Comparison of ENCODE assay signal across 7 cellular contexts in the genomic region with DNA sequence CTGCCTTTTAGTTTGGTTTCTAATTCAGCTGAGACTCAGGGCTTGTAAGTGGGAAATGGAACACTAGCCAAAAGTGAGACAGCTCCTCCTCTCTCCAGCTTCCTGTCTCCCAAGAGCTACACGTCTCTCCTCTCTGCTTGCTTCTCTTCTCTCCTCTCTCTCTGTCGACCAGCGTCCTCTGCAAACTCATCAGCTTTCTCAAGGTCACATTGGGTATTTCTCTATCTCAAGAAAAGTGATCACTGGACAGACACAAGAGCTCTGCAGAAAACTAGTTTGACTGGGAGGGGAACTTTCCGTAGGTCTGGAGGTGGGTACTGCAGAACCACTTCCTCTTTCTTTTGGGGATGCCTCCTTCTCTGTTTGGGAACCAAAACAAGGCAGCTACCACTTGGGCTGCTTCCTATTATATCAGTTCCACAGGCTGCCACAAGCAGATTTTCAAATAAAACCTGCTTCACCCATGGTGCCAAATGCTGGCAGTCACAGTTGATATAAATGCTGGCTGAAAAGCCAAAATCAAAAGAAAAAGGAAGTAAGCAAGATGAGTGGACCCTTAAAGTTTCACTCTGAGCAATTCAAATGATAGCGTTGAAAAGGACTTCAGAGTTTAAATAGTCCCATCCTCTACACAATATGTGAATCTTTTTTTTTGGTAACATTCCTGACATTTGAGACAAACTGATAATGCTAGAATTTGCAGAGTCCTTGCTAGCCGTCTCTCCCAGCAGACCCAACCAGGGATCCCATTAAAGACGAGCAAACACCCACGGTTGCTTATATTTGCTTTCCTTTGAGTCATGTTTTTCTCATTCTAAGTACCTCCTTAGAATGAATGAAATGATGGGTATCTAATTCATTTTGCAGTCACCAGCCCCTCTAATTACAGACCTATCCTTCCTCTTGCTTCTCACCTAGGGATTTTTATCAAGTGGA.
DNase-seq lines count a peak whose midpoint lies in the region; ATAC-seq and TF ChIP-seq lines count a peak whose summit lies in the region.

No MANE protein-coding gene starts in this region.

- no peaks in the 10 kb centered on the region for H3K4me1 ChIP-seq in muscle layer of duodenum (ENCODE audit: control insufficient read depth in 1 of 2, insufficient read depth in 2 of 2, low read length in 2 of 2)

- no peaks in the 10 kb centered on the region for H3K36me3 ChIP-seq in muscle layer of duodenum (ENCODE audit: control insufficient read depth in 1 of 2, insufficient read depth in 2 of 2, low read length in 2 of 2)

- ATAC-seq in GM21526 (IDR thresholded peaks at IDR 0.05; ENCODE audit: low FRiP score, unreplicated experiment): peak; percentile 92

- H3K4me3 ChIP-seq in astrocyte of the spinal cord (ENCODE audit: low read depth, low read length) (no peak overlapping the region), muscle layer of duodenum (ENCODE audit: low read depth in 1 of 2, low read length in 2 of 2) (peak overlapping the region; percentile 17 to 38)

- DNase-seq in GM13976 (ENCODE audit: low spot score) (peak; percentile 68), KBM-7 (peak; percentile 85), astrocyte of the spinal cord (ENCODE audit: low read depth, low spot score) (peak; percentile 7), cerebellar nuclear complex (lab: John Stamatoyannopoulos, UW) (no peak)
- no peak for DNase-seq in stimulated activated naive CD4-positive, alpha-beta T cell (lab: John Stamatoyannopoulos, UW)

- peak overlapping the region; percentile 43 for H3K27ac ChIP-seq in muscle layer of duodenum (ENCODE audit: low read length)

- TF ChIP-seq CTCF in GM13976 (IDR thresholded peaks at IDR 0.05; ENCODE audit: borderline replicate concordance, control extremely low read depth, extremely low read depth, insufficient read depth, missing control alignments) (no peak), astrocyte of the spinal cord (IDR thresholded peaks at IDR 0.05; ENCODE audit: low read depth, low read length) (no peak)

- in situ Hi-C loops in GM13976 (cut with MboI; ENCODE audit: low sequenced_read_pairs, unreplicated experiment): no loop called here
- in situ Hi-C loops in KBM-7 (cut with MboI; ENCODE audit: low pct_unique_long_range_greater_than_20kb, low sequenced_read_pairs): no loop called here
- in situ Hi-C loops in astrocyte of the spinal cord (cut with HindIII; ENCODE audit: low sequenced_read_pairs): no loop called here

- H3K9me3 ChIP-seq in muscle layer of duodenum (ENCODE audit: control insufficient read depth in 1 of 2, low read length in 2 of 2): no peaks in the 10 kb centered on the region

- no peaks in the 10 kb centered on the region for H3K27me3 ChIP-seq in muscle layer of duodenum (ENCODE audit: low read depth, low read length)

Comparison
In these comparisons a context has a peak if more than half of its experiments do, and no peak if none do; other contexts are left out.
1. DNase-seq: peak in GM13976 (single experiment), KBM-7 (single experiment) and astrocyte of the spinal cord (single experiment); none in stimulated activated naive CD4-positive, alpha-beta T cell (0 of 6) and cerebellar nuclear complex (0 of 2).